Comparison of ENCODE assay signal across 8 cellular contexts in genomic region chr1:8408151-8408839, GRCh38.
A peak's percentile ranks its signal among the peaks of the same experiment; 100 is the strongest.
DNase-seq lines count a peak whose midpoint lies in the region; ATAC-seq, FAIRE-seq and TF ChIP-seq lines count a peak whose summit lies in the region.

No MANE protein-coding gene starts in this region.

- H3K4me3 ChIP-seq in GM23338 (peak overlapping the region; percentile 19; the same call in 1 of the 2 replicates), right atrium auricular region (no peak overlapping the region), skeletal muscle satellite cell (ENCODE audit: low read length) (peak overlapping the region; percentile 5)

- H3K9me3 ChIP-seq in right atrium auricular region (no peaks in the 10 kb centered on the region), skeletal muscle satellite cell (replicated peaks; ENCODE audit: low read length) (no peaks in the 10 kb centered on the region)

- H3K9me2 ChIP-seq in GM23338 (ENCODE audit: insufficient read depth): no peaks in the 10 kb centered on the region

- no peaks in the 10 kb centered on the region for H3F3A ChIP-seq in GM23338 (replicated peaks; ENCODE audit: low read depth)

- peaks cover 28% of the 10 kb centered on the region; the same call in 2 of the 3 replicates for H3K36me3 Mint-ChIP-seq in GM23338 (ENCODE audit: low read depth)
- peaks cover 15% of the 10 kb centered on the region for H3K36me3 Mint-ChIP-seq in activated CD4-positive, alpha-beta memory T cell treated with anti-CD3 and anti-CD28 coated beads for 36 hours

- H3K9ac ChIP-seq in skeletal muscle satellite cell (ENCODE audit: low read depth, low read length): peak overlapping the region; percentile 79

- peaks cover 65% of the 10 kb centered on the region for H3K4me1 Mint-ChIP-seq in GM23338
- H3K4me1 Mint-ChIP-seq in activated CD4-positive, alpha-beta memory T cell treated with anti-CD3 and anti-CD28 coated beads for 36 hours (ENCODE audit: low read depth): peaks cover 72% of the 10 kb centered on the region

- H3K27me3 ChIP-seq in GM23338 (ENCODE audit: insufficient read depth) (no peaks in the 10 kb centered on the region), right atrium auricular region (no peaks in the 10 kb centered on the region), skeletal muscle satellite cell (ENCODE audit: control insufficient read depth, insufficient read depth, low read length) (no peaks in the 10 kb centered on the region)

- peak; percentile 12 for ATAC-seq in GM23338
- no peak for ATAC-seq in HG03159 (IDR thresholded peaks at IDR 0.05; ENCODE audit: unreplicated experiment)
- ATAC-seq in GM18517 (IDR thresholded peaks at IDR 0.05; ENCODE audit: unreplicated experiment): no peak
- ATAC-seq in HG03097 (IDR thresholded peaks at IDR 0.05; ENCODE audit: low FRiP score, unreplicated experiment): no peak

- peaks cover 95% of the 10 kb centered on the region for H3K79me2 ChIP-seq in GM23338 (replicated peaks; ENCODE audit: insufficient read depth)

- no peak for FAIRE-seq in HTR-8/SVneo (lab: Jason Lieb, UNC)

- H2AFZ ChIP-seq in GM23338: no peak overlapping the region

- peak overlapping the region; percentile 86 for H3K27ac Mint-ChIP-seq in GM23338
- H3K27ac Mint-ChIP-seq in activated CD4-positive, alpha-beta memory T cell treated with anti-CD3 and anti-CD28 coated beads for 36 hours: peak overlapping the region; percentile 83

- CTCF ChIA-PET in activated CD4-positive, alpha-beta memory T cell treated with anti-CD3 and anti-CD28 coated beads for 36 hours (lab: Charles Lee): interaction anchor here (0.7 to 2.4 kb wide), 18 partner anchors 10 to 454 kb away, joined by 3 to 33 read pairs (median 5); no protein-coding TSS in a partner anchor

- H3K4me1 ChIP-seq in GM23338 (ENCODE audit: insufficient read depth) (peaks cover 80% of the 10 kb centered on the region), right atrium auricular region (peaks cover 0 to 84% of the 10 kb centered on the region in 2 donors), skeletal muscle satellite cell (ENCODE audit: control insufficient read depth, insufficient read depth, low read length) (peaks cover 62% of the 10 kb centered on the region)

- H3K4me3 Mint-ChIP-seq in GM23338: peak overlapping the region; percentile 3; the same call in 1 of the 3 replicates
- peak overlapping the region; percentile 39 for H3K4me3 Mint-ChIP-seq in activated CD4-positive, alpha-beta memory T cell treated with anti-CD3 and anti-CD28 coated beads for 36 hours

- peaks cover 11% of the 10 kb centered on the region for H3K27me3 Mint-ChIP-seq in GM23338 (ENCODE audit: insufficient read depth, low read depth, poor library complexity)
- H3K27me3 Mint-ChIP-seq in activated CD4-positive, alpha-beta memory T cell treated with anti-CD3 and anti-CD28 coated beads for 36 hours: no peaks in the 10 kb centered on the region

- TF ChIP-seq CTCF in GM23338 (conservative IDR thresholded peaks at IDR 0.05; ENCODE audit: low read depth in 2 of 2) (no peak), right atrium auricular region (IDR thresholded peaks at IDR 0.05) (no peak)

- H3K36me3 ChIP-seq in GM23338 (ENCODE audit: insufficient read depth) (no peaks in the 10 kb centered on the region), right atrium auricular region (peaks cover 49% of the 10 kb centered on the region), skeletal muscle satellite cell (ENCODE audit: insufficient read depth, low read length) (peaks cover 38% of the 10 kb centered on the region)

- peak; percentile 53 for DNase-seq in GM23338 (ENCODE audit: low spot score)
- DNase-seq in activated CD4-positive, alpha-beta memory T cell treated with anti-CD3 and anti-CD28 coated beads for 36 hours: no peak
- DNase-seq in right atrium auricular region (ENCODE audit: low spot score): peak; percentile 90
- no peak for DNase-seq in HTR-8/SVneo (ENCODE audit: insufficient read length, low spot score)

- H3K4me2 ChIP-seq in GM23338 (peak overlapping the region; percentile 55), skeletal muscle satellite cell (ENCODE audit: low read length) (peak overlapping the region; percentile 26)

- intact Hi-C loops in activated CD4-positive, alpha-beta memory T cell treated with anti-CD3 and anti-CD28 coated beads for 36 hours (cut with micrococcal nuclease): loop anchor here (2.0 kb wide), 1 partner anchor 17 kb away; no protein-coding TSS in a partner anchor

- POLR2A ChIA-PET in activated CD4-positive, alpha-beta memory T cell treated with anti-CD3 and anti-CD28 coated beads for 36 hours (lab: Charles Lee): interaction anchor here (1.0 to 1.3 kb wide), 2 partner anchors 12 to 23 kb away, joined by 5 read pairs; no protein-coding TSS in a partner anchor

- H3K9me3 Mint-ChIP-seq in GM23338: no peaks in the 10 kb centered on the region
- H3K9me3 Mint-ChIP-seq in activated CD4-positive, alpha-beta memory T cell treated with anti-CD3 and anti-CD28 coated beads for 36 hours: no peaks in the 10 kb centered on the region

- peaks cover 16% of the 10 kb centered on the region for H4K20me1 ChIP-seq in GM23338 (replicated peaks; ENCODE audit: insufficient read depth)

- H3K27ac ChIP-seq in GM23338 (ENCODE audit: low read depth) (peak overlapping the region; percentile 81), right atrium auricular region (peak overlapping the region; percentile 77 to 98)

TF ChIP-seq in GM23338, 12 proteins besides CTCF, POLR2A, EP300 and RAD21 (continues in another document):
- no peak for TF ChIP-seq JUNB (IDR thresholded peaks at IDR 0.05; ENCODE audit: unreplicated experiment)
- no peak for TF ChIP-seq CREB1 (CRISPR knock-in tag; IDR thresholded peaks at IDR 0.05; ENCODE audit: low read depth)
- no peak for TF ChIP-seq ETS1 (IDR thresholded peaks at IDR 0.05)
- TF ChIP-seq ZNF462 (CRISPR knock-in tag; IDR thresholded peaks at IDR 0.05): no peak
- TF ChIP-seq NANOG (IDR thresholded peaks at IDR 0.05; ENCODE audit: borderline replicate concordance): no peak
- TF ChIP-seq STAT1 (IDR thresholded peaks at IDR 0.05; ENCODE audit: unreplicated experiment): no peak

Comparison
In these comparisons a context has a peak if more than half of its experiments do, and no peak if none do; other contexts are left out.
1. DNase-seq: peak in GM23338 (single experiment) and right atrium auricular region (single experiment); none in activated CD4-positive, alpha-beta memory T cell treated with anti-CD3 and anti-CD28 coated beads for 36 hours (single experiment) and HTR-8/SVneo (single experiment).
2. H3K4me3 ChIP-seq: peak in GM23338 (single experiment) and skeletal muscle satellite cell (single experiment); none in right atrium auricular region (0 of 2).